9 cellular contexts compared by ENCODE assay signal in genomic region chr3:81218023-81218422, GRCh38.
DNase-seq lines count a peak whose midpoint lies in the region; ATAC-seq and TF ChIP-seq lines count a peak whose summit lies in the region.
"Had no signal": no experiment of that assay in that cellular context is flagged by ENCODE, and none has a peak within 500 bp of the region (broad histone marks: within the 10 kb centered on the region; RNA-seq: fewer than 3 reads in every experiment).

No MANE protein-coding gene starts in this region.

- no peak overlapping the region for H2AK5ac ChIP-seq in mesendoderm (ENCODE audit: low read length)

- H3K79me1 ChIP-seq in mesendoderm (ENCODE audit: low read length), result no peaks in the 10 kb centered on the region

- no peak overlapping the region for H3K23ac ChIP-seq in mesendoderm (ENCODE audit: low read length)

- H3K9ac ChIP-seq in mesendoderm (ENCODE audit: low read length), result no peak overlapping the region

- ATAC-seq in HG03280 (IDR thresholded peaks at IDR 0.05; ENCODE audit: unreplicated experiment), result no peak
- no peak for ATAC-seq in stimulated activated memory B cell treated with anti-CD40 and anti-IgM and Interleukin-4, amounts not matched to agents 10 μg/mL and 1 μg/mL and 100 μg/mL, for 72 hours
- no peak for ATAC-seq in activated T-helper 17 cell treated with anti-CD3 and anti-CD28 coated beads, Interleukin-2, amount 50 U/mL, for 72 hours (replicated peaks)

- no peaks in the 10 kb centered on the region for H3K36me3 ChIP-seq in mesendoderm (ENCODE audit: control insufficient read depth, insufficient read depth, low read length)

- H3K27me3 Mint-ChIP-seq in stimulated activated memory B cell treated with anti-CD40 and anti-IgM and Interleukin-4, amounts not matched to agents 10 μg/mL and 1 μg/mL and 100 μg/mL, for 72 hours, result no peaks in the 10 kb centered on the region
- no peaks in the 10 kb centered on the region for H3K27me3 Mint-ChIP-seq in activated T-helper 17 cell treated with anti-CD3 and anti-CD28 coated beads, Interleukin-2, amount 50 U/mL, for 72 hours

- H3K79me2 ChIP-seq in mesendoderm (ENCODE audit: control insufficient read depth, insufficient read depth, low read length), result no peaks in the 10 kb centered on the region

- H3K9me3 Mint-ChIP-seq in stimulated activated memory B cell treated with anti-CD40 and anti-IgM and Interleukin-4, amounts not matched to agents 10 μg/mL and 1 μg/mL and 100 μg/mL, for 72 hours, result no peaks in the 10 kb centered on the region
- no peaks in the 10 kb centered on the region for H3K9me3 Mint-ChIP-seq in activated T-helper 17 cell treated with anti-CD3 and anti-CD28 coated beads, Interleukin-2, amount 50 U/mL, for 72 hours

- no peak overlapping the region for H3K18ac ChIP-seq in mesendoderm (ENCODE audit: low read length)

- H3K27me3 ChIP-seq in mesendoderm (ENCODE audit: insufficient read depth, low read length, poor library complexity), result no peaks in the 10 kb centered on the region

- no peaks in the 10 kb centered on the region for H3K36me3 Mint-ChIP-seq in stimulated activated memory B cell treated with anti-CD40 and anti-IgM and Interleukin-4, amounts not matched to agents 10 μg/mL and 1 μg/mL and 100 μg/mL, for 72 hours
- H3K36me3 Mint-ChIP-seq in activated T-helper 17 cell treated with anti-CD3 and anti-CD28 coated beads, Interleukin-2, amount 50 U/mL, for 72 hours (ENCODE audit: low read depth), result no peaks in the 10 kb centered on the region

- H3K4me2 ChIP-seq in mesendoderm (ENCODE audit: low read length), result no peak overlapping the region

- POLR2A ChIA-PET in GM10248 (lab: Yijun Ruan, JAX), result no interaction called here

- CTCF ChIA-PET in GM10248 (lab: Yijun Ruan, JAX), result no interaction called here

- no peak overlapping the region for H2BK5ac ChIP-seq in mesendoderm (ENCODE audit: low read length)

- H3K4ac ChIP-seq in mesendoderm (ENCODE audit: low read depth, low read length), result no peak overlapping the region

- no peak overlapping the region for H3K27ac ChIP-seq in mesendoderm (ENCODE audit: low read depth, low read length)

- no peaks in the 10 kb centered on the region for H3K4me1 ChIP-seq in mesendoderm (ENCODE audit: control insufficient read depth, low read depth, low read length)

- H2BK120ac ChIP-seq in mesendoderm (ENCODE audit: low read depth, low read length), result no peak overlapping the region

- H3K4me3 Mint-ChIP-seq in stimulated activated memory B cell treated with anti-CD40 and anti-IgM and Interleukin-4, amounts not matched to agents 10 μg/mL and 1 μg/mL and 100 μg/mL, for 72 hours, result no peak overlapping the region
- H3K4me3 Mint-ChIP-seq in activated T-helper 17 cell treated with anti-CD3 and anti-CD28 coated beads, Interleukin-2, amount 50 U/mL, for 72 hours, result no peak overlapping the region

- DNase-seq in GM10248 (ENCODE audit: extremely low spot score), result no peak
- peak; percentile 3 for DNase-seq in HuH-7.5 (ENCODE audit: low spot score)
- DNase-seq in astrocyte of the hippocampus (ENCODE audit: low read depth, low spot score), result peak; percentile 57
- DNase-seq in mesendoderm, result peak; percentile 26
- no peak for DNase-seq in NCI-H1105 treated with DMSO at 0.1 percent for 48 hours (lab: John Stamatoyannopoulos, UW)
- DNase-seq: T-helper 1 cell had no signal

- no peak overlapping the region for H4K5ac ChIP-seq in mesendoderm (ENCODE audit: low read length)

- TF ChIP-seq CTCF in GM10248 (IDR thresholded peaks at IDR 0.05; ENCODE audit: control extremely low read depth, extremely low read depth, low read depth, missing control alignments), result peak; percentile 20

- H2BK15ac ChIP-seq in mesendoderm (replicated peaks; ENCODE audit: low read depth), result no peak overlapping the region

- no peak overlapping the region for H3K27ac Mint-ChIP-seq in stimulated activated memory B cell treated with anti-CD40 and anti-IgM and Interleukin-4, amounts not matched to agents 10 μg/mL and 1 μg/mL and 100 μg/mL, for 72 hours
- H3K27ac Mint-ChIP-seq in activated T-helper 17 cell treated with anti-CD3 and anti-CD28 coated beads, Interleukin-2, amount 50 U/mL, for 72 hours, result no peak overlapping the region

- no peak overlapping the region for H4K8ac ChIP-seq in mesendoderm (ENCODE audit: low read depth, low read length)

- no peak overlapping the region for H3K56ac ChIP-seq in mesendoderm (ENCODE audit: low read length)

- WGBS in mesendoderm (ENCODE audit: extremely low coverage, insufficient coverage, low lambda C conversion rate), result no CpG with 5 or more reads among the region's 1 CpG

- H3K4me1 Mint-ChIP-seq in stimulated activated memory B cell treated with anti-CD40 and anti-IgM and Interleukin-4, amounts not matched to agents 10 μg/mL and 1 μg/mL and 100 μg/mL, for 72 hours, result no peaks in the 10 kb centered on the region
- no peaks in the 10 kb centered on the region for H3K4me1 Mint-ChIP-seq in activated T-helper 17 cell treated with anti-CD3 and anti-CD28 coated beads, Interleukin-2, amount 50 U/mL, for 72 hours

- no peak overlapping the region for H3K4me3 ChIP-seq in mesendoderm (ENCODE audit: low read length)

Comparison
In these comparisons a context has a peak if more than half of its experiments do, and no peak if none do; other contexts are left out.
1. DNase-seq: peak in HuH-7.5 (single experiment), astrocyte of the hippocampus (single experiment) and mesendoderm (single experiment); none in GM10248 (single experiment) and NCI-H1105 treated with DMSO at 0.1 percent for 48 hours (single experiment).